In genomic region chr1:156284112-156284511, GRCh38 we compare ENCODE assay signal across 8 cellular contexts. TPM values are rescaled to one million over a fixed set of nuclear protein-coding genes. Genes with fewer than 3 reads are reported as not detected.
DNase-seq lines count a peak whose midpoint lies in the region; ATAC-seq and TF ChIP-seq lines count a peak whose summit lies in the region.

TMEM79 (plus strand) TSS chr1:156284325; CDS start chr1:156285227, 902 bp downstream.

- H3K36me3 ChIP-seq in BLaER1, result peaks cover 42% of the 10 kb centered on the region
- H3K36me3 ChIP-seq in Karpas-422 (ENCODE audit: insufficient read depth, low read length), result peaks cover 14% of the 10 kb centered on the region; the same call in 1 of the 2 replicates

- H3K4me2 ChIP-seq in BLaER1, result peak within 1 kb of the TSS; percentile 95
- peak within 1 kb of the TSS; percentile 70 for H3K4me2 ChIP-seq in Karpas-422 (ENCODE audit: low read depth, low read length, poor library complexity, severe bottlenecking)

- DNase-seq in Karpas-422 (no peak), coronary artery (ENCODE audit: low spot score) (no peak), natural killer cell (no peak), NCI-H345 (lab: John Stamatoyannopoulos, UW) (no peak), H4 (ENCODE audit: low spot score) (no peak), KBM-7 (no peak)
- no peak for DNase-seq in stimulated activated CD4-positive, alpha-beta T cell treated with anti-CD3 and anti-CD28 coated beads, Interleukin-4, amount 100 ng/mL, for 4 hours

- peak within 1 kb of the TSS; percentile 64; the same call in 1 of the 2 replicates for H2AFZ ChIP-seq in Karpas-422 (ENCODE audit: low read length)

- peak within 1 kb of the TSS; percentile 98 for H3K4me3 Mint-ChIP-seq in natural killer cell

- peaks cover 34 to 43% of the 10 kb centered on the region in 2 donors for H3K4me1 Mint-ChIP-seq in natural killer cell

- no peaks in the 10 kb centered on the region for H3K27me3 Mint-ChIP-seq in natural killer cell (ENCODE audit: low read depth in 2 of 2)

- peak within 1 kb of the TSS; percentile 95 for H3K27ac ChIP-seq in BLaER1
- no peak within 1 kb of the TSS; the same call in 1 of the 2 replicates for H3K27ac ChIP-seq in Karpas-422 (ENCODE audit: low read length)
- peak within 1 kb of the TSS in 1 of 2 donors; percentile 90 for H3K27ac ChIP-seq in coronary artery

- H3K9me3 ChIP-seq in BLaER1, result no peaks in the 10 kb centered on the region
- no peaks in the 10 kb centered on the region for H3K9me3 ChIP-seq in Karpas-422 (ENCODE audit: low read length)

- peak within 1 kb of the TSS; percentile 95 to 97 for H3K27ac Mint-ChIP-seq in natural killer cell

- H3K4me1 ChIP-seq in BLaER1 (peaks cover 34% of the 10 kb centered on the region), Karpas-422 (ENCODE audit: low read length) (peaks cover 24% of the 10 kb centered on the region)

- peak within 1 kb of the TSS; percentile 83 for H3K4me3 ChIP-seq in BLaER1
- peak within 1 kb of the TSS; percentile 74 for H3K4me3 ChIP-seq in Karpas-422 (ENCODE audit: low read length)
- H3K4me3 ChIP-seq in coronary artery, result peak within 1 kb of the TSS; percentile 89

- H3K9me2 ChIP-seq in Karpas-422 (replicated peaks; ENCODE audit: insufficient read depth, low read length), result no peaks in the 10 kb centered on the region

- intact Hi-C loops in natural killer cell (cut with micrococcal nuclease), result loop anchor here (5.0 kb wide), 1 partner anchor 443 kb away; the partner anchor contains the start of genes ISG20L2 and METTL25B

- H3K27me3 ChIP-seq in BLaER1, result no peaks in the 10 kb centered on the region
- no peaks in the 10 kb centered on the region for H3K27me3 ChIP-seq in Karpas-422 (ENCODE audit: low read length)

- in situ Hi-C loops in KBM-7 (cut with MboI; ENCODE audit: low pct_unique_long_range_greater_than_20kb, low sequenced_read_pairs), result no loop called here

- no peak for ATAC-seq in natural killer cell

- H3K9me3 Mint-ChIP-seq in natural killer cell, result no peaks in the 10 kb centered on the region

- TF ChIP-seq CTCF in coronary artery (IDR thresholded peaks at IDR 0.05) (no peak), natural killer cell (IDR thresholded peaks at IDR 0.05) (no peak)

- H3K36me3 Mint-ChIP-seq in natural killer cell, result no peaks in the 10 kb centered on the region

- H3K79me2 ChIP-seq in Karpas-422 (ENCODE audit: low read length), result peaks cover 50% of the 10 kb centered on the region

- H3K9ac ChIP-seq in BLaER1 (peak within 1 kb of the TSS; percentile 96), Karpas-422 (ENCODE audit: low read length) (peak within 1 kb of the TSS; percentile 94)

- H4K20me1 ChIP-seq in BLaER1 (peaks cover 29% of the 10 kb centered on the region), Karpas-422 (ENCODE audit: insufficient read depth, low read depth, low read length) (peaks cover 25% of the 10 kb centered on the region; the same call in 1 of the 2 replicates)

RNA-seq across cellular contexts. Expression of gene TMEM79, which starts in this region (rescaled TPM):
- 6.1 and 9.8 TPM in 2 replicates for total RNA-seq in Karpas-422 (2014; rRNA removed; shearing (Covaris generic); ENCODE audit: low replicate concordance)
- 1 to 10 TPM; 3.3 to 5.8 (median 5.0) TPM for total RNA-seq in natural killer cell
- 1.4 and 7.3 TPM in 2 replicates for total RNA-seq in H4 (2014; rRNA removed; shearing (Covaris generic))
